In the genomic region with DNA sequence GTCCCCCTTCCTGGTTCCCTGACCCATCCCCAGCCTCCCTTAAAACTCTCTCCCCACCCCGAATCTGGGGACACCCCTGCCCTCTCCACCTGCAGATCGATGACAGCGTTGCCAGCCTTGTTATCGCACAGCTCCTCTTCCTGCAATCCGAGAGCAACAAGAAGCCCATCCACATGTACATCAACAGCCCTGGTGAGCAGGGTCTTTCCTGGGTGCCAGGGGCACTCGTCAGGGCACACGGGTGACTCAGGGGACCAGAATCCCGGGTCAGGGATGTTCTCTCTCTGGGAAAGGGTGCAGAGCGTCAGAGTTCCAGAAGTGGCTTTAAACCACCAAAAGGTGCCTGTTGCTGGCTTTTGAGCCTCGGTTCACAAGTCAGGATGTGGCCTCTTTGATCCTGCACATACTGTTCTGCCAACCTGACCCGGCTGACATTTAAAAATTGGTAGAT, we compare ENCODE assay signal across 8 cellular contexts. TPM values are rescaled to one million over a fixed set of nuclear protein-coding genes. Genes with fewer than 3 reads are reported as not detected.
DNase-seq lines count a peak whose midpoint lies in the region; ATAC-seq and TF ChIP-seq lines count a peak whose summit lies in the region.

No MANE protein-coding gene starts in this region.

- H3K27ac Mint-ChIP-seq in activated CD4-positive, alpha-beta memory T cell treated with anti-CD3 and anti-CD28 coated beads, Interleukin-2, amount 10 ng/mL, durations not matched to agents 7 days and 5 days, result peak overlapping the region; percentile 93

- H3K9me3 Mint-ChIP-seq in activated CD4-positive, alpha-beta memory T cell treated with anti-CD3 and anti-CD28 coated beads, Interleukin-2, amount 10 ng/mL, durations not matched to agents 7 days and 5 days, result no peaks in the 10 kb centered on the region

- BruUV-seq in HCT116 (replicated peaks; lab: Mats Ljungman, UMichigan), result TSS peak; percentile 71

- H3K27ac ChIP-seq in HCT116 (ENCODE audit: low read depth, low read length), result peak overlapping the region; percentile 68

- H3K36me3 ChIP-seq in HCT116 (ENCODE audit: control insufficient read depth in 1 of 2, insufficient read depth in 2 of 2, low read length in 2 of 2) (peaks cover 6 to 23% of the 10 kb centered on the region in 2 experiments), skeletal muscle satellite cell (ENCODE audit: insufficient read depth, low read length) (peaks cover 19% of the 10 kb centered on the region)

- no peak for TF ChIP-seq POLR2A in HCT116 (IDR thresholded peaks at IDR 0.05; ENCODE audit: borderline replicate concordance, extremely low read depth, insufficient read depth, insufficient read length)

- POLR2A ChIA-PET in HCT116 (lab: Charles Lee), result interaction anchor here (0.6 to 0.7 kb wide), 2 partner anchors 333 to 837 kb away, joined by 3 read pairs; no protein-coding TSS in a partner anchor
- POLR2A ChIA-PET in activated CD4-positive, alpha-beta memory T cell treated with anti-CD3 and anti-CD28 coated beads, Interleukin-2, amount 10 ng/mL, durations not matched to agents 7 days and 5 days (lab: Charles Lee), result interaction anchor here (1.5 to 4.3 kb wide), 2 partner anchors 11 to 740 kb away, joined by 3 to 34 read pairs; partner anchors contain the start of genes ALKBH7, SAFB and SAFB2

- H3K9me2 ChIP-seq in HCT116 (ENCODE audit: insufficient read depth), result no peaks in the 10 kb centered on the region

- no peaks in the 10 kb centered on the region for H3K27me3 Mint-ChIP-seq in activated CD4-positive, alpha-beta memory T cell treated with anti-CD3 and anti-CD28 coated beads, Interleukin-2, amount 10 ng/mL, durations not matched to agents 7 days and 5 days

- CTCF ChIA-PET in HCT116 (lab: Charles Lee), result no interaction called here
- CTCF ChIA-PET in activated CD4-positive, alpha-beta memory T cell treated with anti-CD3 and anti-CD28 coated beads, Interleukin-2, amount 10 ng/mL, durations not matched to agents 7 days and 5 days (lab: Charles Lee), result interaction anchor here (0.6 to 1.0 kb wide), 2 partner anchors 10 to 191 kb away, joined by 4 read pairs; partner anchors contain the start of gene ALKBH7

- H3K4me3 Mint-ChIP-seq in activated CD4-positive, alpha-beta memory T cell treated with anti-CD3 and anti-CD28 coated beads, Interleukin-2, amount 10 ng/mL, durations not matched to agents 7 days and 5 days, result peak overlapping the region; percentile 87

- intact Hi-C loops in HCT116 (cut with micrococcal nuclease), result no loop called here

- TF ChIP-seq RAD21 in HCT116 (IDR thresholded peaks at IDR 0.05; ENCODE audit: low read depth), result no peak

- TF ChIP-seq CTCF in HCT116 (IDR thresholded peaks at IDR 0.05 in 2 of 3, conservative IDR thresholded peaks at IDR 0.05 in 1 of 3; ENCODE audit: borderline replicate concordance in 1 of 3, insufficient read depth in 1 of 3, low read depth in 2 of 3, low read length in 2 of 3) (no peak), fibroblast of pulmonary artery (IDR thresholded peaks at IDR 0.05; ENCODE audit: low read length, missing control alignments) (no peak)

- DNase-seq in HCT116 (ENCODE audit: low read depth, low spot score) (no peak), fibroblast of pulmonary artery (ENCODE audit: low read depth) (no peak), HT-29 (ENCODE audit: low spot score) (no peak), D341Med (ENCODE audit: low spot score) (no peak), cerebellar nuclear complex (lab: John Stamatoyannopoulos, UW) (no peak), hypothalamus (lab: John Stamatoyannopoulos, UW) (no peak)
- DNase-seq in activated CD4-positive, alpha-beta memory T cell treated with anti-CD3 and anti-CD28 coated beads, Interleukin-2, amount 10 ng/mL, durations not matched to agents 7 days and 5 days, result peak; percentile 48

- no peak for ATAC-seq in HCT116

- peaks cover 0 to 22% of the 10 kb centered on the region in 2 experiments for H3K4me1 ChIP-seq in HCT116 (ENCODE audit: control insufficient read depth in 1 of 2, insufficient read depth in 2 of 2, low read length in 2 of 2)
- peaks cover 16% of the 10 kb centered on the region for H3K4me1 ChIP-seq in skeletal muscle satellite cell (ENCODE audit: control insufficient read depth, insufficient read depth, low read length)

- H3K4me3 ChIP-seq in HCT116 (replicated peaks in 1 of 2; ENCODE audit: low read depth in 1 of 2, low read length in 2 of 2) (peak overlapping the region; percentile 67 to 84), fibroblast of pulmonary artery (replicated peaks; ENCODE audit: low read depth, low read length) (peak overlapping the region; percentile 81), skeletal muscle satellite cell (ENCODE audit: low read length) (peak overlapping the region; percentile 94)

- H3K4me2 ChIP-seq in HCT116 (ENCODE audit: low read length) (peak overlapping the region; percentile 88), skeletal muscle satellite cell (ENCODE audit: low read length) (peak overlapping the region; percentile 88)

- peaks cover 18% of the 10 kb centered on the region for H3K4me1 Mint-ChIP-seq in activated CD4-positive, alpha-beta memory T cell treated with anti-CD3 and anti-CD28 coated beads, Interleukin-2, amount 10 ng/mL, durations not matched to agents 7 days and 5 days

- H3K79me2 ChIP-seq in HCT116 (ENCODE audit: insufficient read depth, low read length), result peaks cover 17% of the 10 kb centered on the region; the same call in 1 of the 2 replicates

- H3K9ac ChIP-seq in HCT116 (ENCODE audit: low read length) (peak overlapping the region; percentile 89), skeletal muscle satellite cell (ENCODE audit: low read depth, low read length) (peak overlapping the region; percentile 88)

- no peaks in the 10 kb centered on the region for H4K20me1 ChIP-seq in HCT116 (ENCODE audit: insufficient read depth)

- RAD21 ChIA-PET in HCT116 (lab: Charles Lee; ENCODE audit: low non-redundant PET in 1 of 2, low total read pairs in 2 of 2, uncharacterized antibody in 2 of 2, unreplicated experiment in 2 of 2), result no interaction called here

- H3K27me3 ChIP-seq in HCT116 (ENCODE audit: insufficient read depth, low read length), result no peaks in the 10 kb centered on the region
- no peaks in the 10 kb centered on the region for H3K27me3 ChIP-seq in skeletal muscle satellite cell (ENCODE audit: control insufficient read depth, insufficient read depth, low read length)

- H3K9me3 ChIP-seq in HCT116 (ENCODE audit: control insufficient read depth in 1 of 2, insufficient read depth in 1 of 2, low read depth in 1 of 2, low read length in 2 of 2), result no peaks in the 10 kb centered on the region
- no peaks in the 10 kb centered on the region for H3K9me3 ChIP-seq in skeletal muscle satellite cell (replicated peaks; ENCODE audit: low read length)

- H2AFZ ChIP-seq in HCT116 (ENCODE audit: low read depth, low read length, poor library complexity, severe bottlenecking), result no peak overlapping the region

- peaks cover 30% of the 10 kb centered on the region for H3K36me3 Mint-ChIP-seq in activated CD4-positive, alpha-beta memory T cell treated with anti-CD3 and anti-CD28 coated beads, Interleukin-2, amount 10 ng/mL, durations not matched to agents 7 days and 5 days (ENCODE audit: low read depth)

TF ChIP-seq in HCT116, 20 proteins besides CTCF, POLR2A, EP300 and RAD21:
- TF ChIP-seq EZH2 (IDR thresholded peaks at IDR 0.05) (no peak), ZFX (IDR thresholded peaks at IDR 0.05) (no peak)

RNA-seq across cellular contexts. Expression of gene CLPP, which starts 1.0 kb away (rescaled TPM):
- 116 TPM for total RNA-seq in HCT116 (2021; ENCODE audit: unreplicated experiment)
- polyA plus RNA-seq in HCT116 (2012), result 108 and 110 TPM in 2 replicates
- total RNA-seq in activated CD4-positive, alpha-beta memory T cell treated with anti-CD3 and anti-CD28 coated beads, Interleukin-2, amount 10 ng/mL, durations not matched to agents 7 days and 5 days, result 100 to 1,000 TPM; 136 to 147 TPM
- 65.1 and 96.5 TPM in 2 replicates for total RNA-seq in skeletal muscle satellite cell (2012; rRNA removed)
- 114 and 124 TPM in 2 replicates for total RNA-seq in HT-29 (2014; rRNA removed; shearing (Covaris generic))

RNA-seq across cellular contexts. Expression of gene ALKBH7, which starts 10.2 kb away (rescaled TPM):
- 57.1 TPM for total RNA-seq in HCT116 (2021; ENCODE audit: unreplicated experiment)
- 37.7 and 39.8 TPM in 2 replicates for polyA plus RNA-seq in HCT116 (2012)
- total RNA-seq in activated CD4-positive, alpha-beta memory T cell treated with anti-CD3 and anti-CD28 coated beads, Interleukin-2, amount 10 ng/mL, durations not matched to agents 7 days and 5 days, result 10 to 100 TPM; 52.0 to 52.5 TPM
- total RNA-seq in skeletal muscle satellite cell (2012; rRNA removed), result 47.7 and 55.0 TPM in 2 replicates
- 52.4 and 61.2 TPM in 2 replicates for total RNA-seq in HT-29 (2014; rRNA removed; shearing (Covaris generic))

RNA-seq across cellular contexts. Expression of gene PSPN, which starts 13.4 kb away (rescaled TPM):
- total RNA-seq in HCT116 (2021; ENCODE audit: unreplicated experiment), result 3.4 TPM
- polyA plus RNA-seq in HCT116 (2012), result 1.3 TPM in 2 replicates
- total RNA-seq in activated CD4-positive, alpha-beta memory T cell treated with anti-CD3 and anti-CD28 coated beads, Interleukin-2, amount 10 ng/mL, durations not matched to agents 7 days and 5 days, result 1 to 10 TPM; 2.3 to 2.7 TPM
- 0.44 and 0.51 TPM in 2 replicates for total RNA-seq in skeletal muscle satellite cell (2012; rRNA removed)
- 0.28 and 0.47 TPM in 2 replicates for total RNA-seq in HT-29 (2014; rRNA removed; shearing (Covaris generic))

RNA-seq across cellular contexts. Expression of gene ACER1, which starts 29.0 kb away (rescaled TPM):
- not detected for total RNA-seq in HCT116 (2021; ENCODE audit: unreplicated experiment)
- polyA plus RNA-seq in HCT116 (2012), result 0.07 TPM in 1 of 2 replicates, not detected in the other
- under 1 TPM; 0.15 to 0.30 TPM for total RNA-seq in activated CD4-positive, alpha-beta memory T cell treated with anti-CD3 and anti-CD28 coated beads, Interleukin-2, amount 10 ng/mL, durations not matched to agents 7 days and 5 days
- not detected in 2 replicates for total RNA-seq in skeletal muscle satellite cell (2012; rRNA removed)
- total RNA-seq in HT-29 (2014; rRNA removed; shearing (Covaris generic)), result not detected in 2 replicates

RNA-seq across cellular contexts. Expression of gene GTF2F1, which starts 30.6 kb away (rescaled TPM):
- 82.0 TPM for total RNA-seq in HCT116 (2021; ENCODE audit: unreplicated experiment)
- 84.2 and 85.5 TPM in 2 replicates for polyA plus RNA-seq in HCT116 (2012)
- 10 to 100 TPM; 75.5 to 79.8 TPM for total RNA-seq in activated CD4-positive, alpha-beta memory T cell treated with anti-CD3 and anti-CD28 coated beads, Interleukin-2, amount 10 ng/mL, durations not matched to agents 7 days and 5 days
- 39.5 and 42.4 TPM in 2 replicates for total RNA-seq in skeletal muscle satellite cell (2012; rRNA removed)
- 37.0 and 40.9 TPM in 2 replicates for total RNA-seq in HT-29 (2014; rRNA removed; shearing (Covaris generic))
